In genomic region chr20:13936781-13937576, GRCh38 we compare ENCODE assay signal across 1 cellular context.
TF ChIP-seq lines count a peak whose summit lies in the region.

No MANE protein-coding gene starts in this region.

TF ChIP-seq in K562, 482 proteins besides CTCF, POLR2A, EP300 and RAD21 (continued from another document):
- TF ChIP-seq SIN3B (IDR thresholded peaks at IDR 0.05; ENCODE audit: low read depth) = no peak
- TF ChIP-seq ZNF12 (CRISPR knock-in tag; IDR thresholded peaks at IDR 0.05) = no peak
- TF ChIP-seq BRD4 (IDR thresholded peaks at IDR 0.05) = no peak
- TF ChIP-seq ZNF398 (CRISPR knock-in tag; IDR thresholded peaks at IDR 0.05) = no peak
- no peak for TF ChIP-seq NR2C2 (CRISPR knock-in tag; IDR thresholded peaks at IDR 0.05)
- TF ChIP-seq NR2C2 (tag; IDR thresholded peaks at IDR 0.05) = 0 out of 2 replicates have a peak, but pooled peaks have one; percentile 16
- TF ChIP-seq ATF3 (IDR thresholded peaks at IDR 0.05) = no peak
- no peak for TF ChIP-seq ATF3 (CRISPR knock-in tag; conservative IDR thresholded peaks at IDR 0.05)
- TF ChIP-seq ZNF764 (CRISPR knock-in tag; IDR thresholded peaks at IDR 0.05; ENCODE audit: low read depth) = no peak
